ENCODE assay signal across 8 cellular contexts in genomic region chr6:149028767-149029405, GRCh38.
A peak's percentile ranks its signal among the peaks of the same experiment; 100 is the strongest.
DNase-seq lines count a peak whose midpoint lies in the region; ATAC-seq, FAIRE-seq and TF ChIP-seq lines count a peak whose summit lies in the region.

No MANE protein-coding gene starts in this region.

- no peak overlapping the region for H3K4me2 ChIP-seq in K562 (ENCODE audit: insufficient read depth, low read length)

- no peak for TF ChIP-seq EP300 in K562 (IDR thresholded peaks at IDR 0.05; ENCODE audit: low read length)

- WGBS in K562 (ENCODE audit: insufficient coverage, low coverage, missing lambda C conversion rate): under 1% methylated on average over 6 of the region's 6 CpGs
- no CpG with 5 or more reads among the region's 6 CpGs for WGBS in iPS DF 6.9 (ENCODE audit: insufficient coverage, insufficient read length)

- POLR2A ChIA-PET in T-cell (lab: Charles Lee) (interaction anchor here (0.6 to 0.7 kb wide), 2 partner anchors 38 to 322 kb away, joined by 3 to 5 read pairs; no protein-coding TSS in a partner anchor), K562 (lab: Yijun Ruan, JAX) (interaction anchor here (0.7 to 0.8 kb wide), 3 partner anchors 8 to 470 kb away, joined by 3 read pairs; no protein-coding TSS in a partner anchor)

- no peaks in the 10 kb centered on the region for H3K9me1 ChIP-seq in K562 (ENCODE audit: control insufficient read depth, insufficient read depth, low read length)

- H3K36me3 ChIP-seq in K562 (ENCODE audit: control insufficient read depth, insufficient read depth, low read length) (no peaks in the 10 kb centered on the region), iPS DF 6.9 (ENCODE audit: control insufficient read depth, insufficient read depth, low read length) (no peaks in the 10 kb centered on the region)

- FAIRE-seq in GM12892 (lab: Jason Lieb, UNC) (peak; percentile 85), K562 (lab: Jason Lieb, UNC) (peak; percentile 82)

- peak overlapping the region in 1 of 2 donors; percentile 81 for H3K27ac Mint-ChIP-seq in T-cell

- ATAC-seq in T-cell (replicated peaks in 1 of 4) (peak; percentile 34 to 77 (median 62)), K562 (peak; percentile 88), GM19395 (IDR thresholded peaks at IDR 0.05; ENCODE audit: unreplicated experiment) (no peak)

- H3K9me3 ChIP-seq in K562 (replicated peaks; ENCODE audit: control insufficient read depth, insufficient read depth, low read depth, low read length): 0 out of 2 replicates have a peak, but pooled peaks cover 2% of the 10 kb centered on the region
- no peaks in the 10 kb centered on the region for H3K9me3 ChIP-seq in iPS DF 6.9 (ENCODE audit: control insufficient read depth, insufficient read depth, low read length)

- BruUV-seq in K562 (replicated peaks; lab: Mats Ljungman, UMichigan): no TSS peak

- H3K36me3 Mint-ChIP-seq in T-cell: peaks cover 9% of the 10 kb centered on the region

- H3K4me3 ChIP-seq in K562 (no peak overlapping the region), iPS DF 6.9 (ENCODE audit: low read length) (no peak overlapping the region)

- H3K79me2 ChIP-seq in K562 (ENCODE audit: control insufficient read depth, insufficient read depth, low read length): no peaks in the 10 kb centered on the region

- H3K9ac ChIP-seq in K562 (ENCODE audit: insufficient read depth in 1 of 2, low read depth in 2 of 2, low read length in 2 of 2): no peak overlapping the region

- no peaks in the 10 kb centered on the region for H3K27me3 Mint-ChIP-seq in T-cell

- 0 out of 5 replicates have a peak, but pooled peaks cover 0 to 3% of the 10 kb centered on the region in 2 experiments for H3K4me1 ChIP-seq in K562 (replicated peaks in 1 of 2; ENCODE audit: control insufficient read depth in 2 of 2, insufficient read depth in 2 of 2, low read length in 2 of 2)
- no peaks in the 10 kb centered on the region for H3K4me1 ChIP-seq in iPS DF 6.9 (ENCODE audit: control insufficient read depth, insufficient read depth, low read length)

- DNase-seq in GM12892 (ENCODE audit: insufficient read length) (no peak), NCI-H1930 (lab: John Stamatoyannopoulos, UW) (peak; percentile 27 to 72), T-cell (peak in 31 of 34 experiments; percentile 29 to 91 (median 54)), K562 (ENCODE audit: extremely low read depth in 1 of 4, low spot score in 3 of 4) (peak; percentile 65 to 90 (median 74)), iPS DF 6.9 (ENCODE audit: low read depth, low spot score) (peak; percentile 55)
- DNase-seq in stimulated activated CD4-positive, alpha-beta T cell treated with anti-CD3 and anti-CD28 coated beads, Interleukin-15, amount 100 ng/mL, for 24 hours: peak; percentile 77

- no peak overlapping the region for H3K4me3 Mint-ChIP-seq in T-cell

- peak; percentile 93 to 95 for TF ChIP-seq RAD21 in K562 (CRISPR knock-in tag; conservative IDR thresholded peaks at IDR 0.05 in 1 of 2, IDR thresholded peaks at IDR 0.05 in 1 of 2)

- TF ChIP-seq POLR2A in GM12892 (IDR thresholded peaks at IDR 0.05; ENCODE audit: low read depth, low read length) (no peak), K562 (conservative IDR thresholded peaks at IDR 0.05) (no peak)

- no peak overlapping the region for H2AFZ ChIP-seq in K562 (ENCODE audit: low read depth, low read length)

- in situ Hi-C loops in K562 (cut with MboI): loop anchor here (25.0 kb wide), 1 partner anchor 883 kb away; the partner anchor contains the start of gene RAET1G

- peaks cover 23 to 49% (median 34%) of the 10 kb centered on the region in 3 donors for H3K4me1 Mint-ChIP-seq in T-cell

- CTCF ChIA-PET in T-cell (lab: Charles Lee): interaction anchor here (0.6 to 3.7 kb wide), 33 partner anchors 12 to 598 kb away, joined by 3 to 38 read pairs (median 4); partner anchors contain the start of gene ZC3H12D (in 1 of the 2)
- CTCF ChIA-PET in K562 (lab: Yijun Ruan, JAX; ENCODE audit: low intra/inter-chr PET ratio): interaction anchor here (0.8 to 2.2 kb wide), 4 partner anchors 402 to 898 kb away, joined by 3 to 39 read pairs (median 6); no protein-coding TSS in a partner anchor

- intact Hi-C loops in K562 (cut with micrococcal nuclease): loop anchor here (1.0 to 5.0 kb wide), 5 partner anchors 54 to 898 kb away; no protein-coding TSS in a partner anchor

- H3K9me3 Mint-ChIP-seq in T-cell: peaks cover 0 to 6% (median 5%) of the 10 kb centered on the region in 3 donors

- no peaks in the 10 kb centered on the region for H4K20me1 ChIP-seq in K562 (replicated peaks; ENCODE audit: control insufficient read depth, insufficient read depth, low read length)

- TF ChIP-seq CTCF in 22Rv1 (IDR thresholded peaks at IDR 0.05) (peak; percentile 78), K562 (IDR thresholded peaks at IDR 0.05 in 2 of 3, conservative IDR thresholded peaks at IDR 0.05 in 1 of 3; ENCODE audit: insufficient read depth in 2 of 3, low read depth in 1 of 3, low read length in 3 of 3) (peak; percentile 62 to 87 (median 69); a peak in 5 of 6 replicates)

- H3K27me3 ChIP-seq in K562 (ENCODE audit: control insufficient read depth in 2 of 2, insufficient read depth in 2 of 2, low read length in 2 of 2): peaks cover 14 to 18% of the 10 kb centered on the region in 2 experiments; a peak in 4 of 5 replicates
- H3K27me3 ChIP-seq in iPS DF 6.9 (ENCODE audit: control insufficient read depth, insufficient read depth, low read length): no peaks in the 10 kb centered on the region

- no peak overlapping the region for H3K27ac ChIP-seq in 22Rv1
- no peak overlapping the region for H3K27ac ChIP-seq in K562 (ENCODE audit: extremely low read depth, low read depth, low read length)
- no peak overlapping the region for H3K27ac ChIP-seq in iPS DF 6.9 (ENCODE audit: low read length)

TF ChIP-seq in K562, 482 proteins besides CTCF, POLR2A, EP300 and RAD21 (continues in another document):
- TF ChIP-seq ZNF263 (CRISPR knock-in tag; IDR thresholded peaks at IDR 0.05; ENCODE audit: borderline replicate concordance) (no peak), STAG1 (CRISPR knock-in tag; IDR thresholded peaks at IDR 0.05; ENCODE audit: borderline replicate concordance) (peak; percentile 47; the same call in 1 of the 2 replicates), HOMEZ (CRISPR knock-in tag; IDR thresholded peaks at IDR 0.05) (no peak), ZNF766 (CRISPR knock-in tag; conservative IDR thresholded peaks at IDR 0.05) (no peak), TBL1XR1 (IDR thresholded peaks at IDR 0.05; ENCODE audit: low read length in 2 of 2) (no peak), EWSR1 (IDR thresholded peaks at IDR 0.05; ENCODE audit: borderline replicate concordance, low read depth, partially characterized antibody) (no peak), C11orf30 (IDR thresholded peaks at IDR 0.05; ENCODE audit: low read depth) (peak; percentile 81), PBX2 (CRISPR knock-in tag; IDR thresholded peaks at IDR 0.05; ENCODE audit: low read depth) (no peak), PBX2 (tag; conservative IDR thresholded peaks at IDR 0.05; ENCODE audit: low read depth) (no peak), PKNOX1 (IDR thresholded peaks at IDR 0.05) (no peak)
